Comparison of ENCODE assay signal across 33 cellular contexts in the genomic region with DNA sequence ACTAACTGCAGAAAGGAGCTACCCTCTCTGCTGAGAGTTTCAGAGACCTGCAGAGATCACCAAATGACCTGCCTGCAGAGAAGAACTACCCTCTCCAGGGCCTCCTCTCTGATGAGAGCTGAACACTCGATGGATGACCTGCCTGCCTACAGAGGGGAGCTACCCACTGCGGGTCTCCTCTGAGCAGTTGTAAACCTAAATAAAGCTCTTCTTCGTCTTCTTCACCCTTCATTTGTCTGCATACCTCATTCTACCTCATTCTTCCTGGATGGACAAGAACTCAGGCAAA. TPM values are rescaled to one million over a fixed set of nuclear protein-coding genes. Genes with fewer than 3 reads are reported as not detected.
"Had no signal": no experiment of that assay in that cellular context is flagged by ENCODE, and none has a peak within 500 bp of the region (broad histone marks: within the 10 kb centered on the region; RNA-seq: fewer than 3 reads in every experiment).

No MANE protein-coding gene starts in this region.

- H3K9me3 Mint-ChIP-seq: central memory CD8-positive, alpha-beta T cell had no signal

- DNase-seq: activated B cell treated with CpG ODN at 0.5 μM for 24 hours; activated CD4-positive, alpha-beta memory T cell treated with anti-CD3 and anti-CD28 coated beads for 36 hours; activated CD4-positive, alpha-beta T cell treated with anti-CD3 and anti-CD28 coated beads for 4 hours; activated CD4-positive, alpha-beta T cell treated with anti-CD3 and anti-CD28 coated beads, Interleukin-2, amount 10 ng/mL, durations not matched to agents 24 days and 14 days; activated CD4-positive, alpha-beta T cell treated with anti-CD3 and anti-CD28 coated beads, Interleukin-2, amount 50 U/mL, for 1 hour; activated CD4-positive, alpha-beta T cell treated with anti-CD3 and anti-CD28 coated beads, Interleukin-2, amount 50 U/mL, for 4 hours; activated CD4-positive, CD25-positive, alpha-beta regulatory T cell treated with anti-CD3 and anti-CD28 coated beads, Interleukin-2, amount 50 U/mL, for 72 hours; activated CD8-positive, alpha-beta memory T cell treated with anti-CD3 and anti-CD28 coated beads, Interleukin-2, amount 50 U/mL, for 4 hours; activated CD8-positive, alpha-beta T cell treated with anti-CD3 and anti-CD28 coated beads for 36 hours; activated effector memory CD4-positive, alpha-beta T cell treated with Interleukin-2 at 50 U/mL for 16 hours; activated gamma-delta T cell treated with Interleukin-2 at 50 U/mL for 16 hours; activated naive CD4-positive, alpha-beta T cell; activated naive CD4-positive, alpha-beta T cell treated with anti-CD3 and anti-CD28 coated beads for 36 hours; activated naive CD4-positive, alpha-beta T cell treated with anti-CD3 and anti-CD28 coated beads, Interleukin-2, amount 50 U/mL, for 16 hours; activated naive CD8-positive, alpha-beta T cell treated with anti-CD3 and anti-CD28 coated beads for 36 hours; activated T-cell treated with anti-CD3 and anti-CD28 coated beads for 4 hours; activated T-cell treated with anti-CD3 and anti-CD28 coated beads, Interleukin-2, amount 50 U/mL, for 1 hour; activated T-cell treated with anti-CD3 and anti-CD28 coated beads, Interleukin-2, amount 50 U/mL, for 48 hours; adrenal gland; amniotic stem cell; aorta; caudate nucleus; cerebellar nuclear complex; T-helper 1 cell; T-helper 9 cell had no signal

- H3K36me3 ChIP-seq: adrenal gland, cardiac muscle cell had no signal

- H3K4me3 ChIP-seq: adrenal gland, cardiac muscle cell had no signal

- H3K27me3 Mint-ChIP-seq: activated B cell treated with CpG ODN at 0.5 μM for 24 hours; activated CD4-positive, alpha-beta memory T cell treated with anti-CD3 and anti-CD28 coated beads for 36 hours; activated CD4-positive, alpha-beta T cell treated with anti-CD3 and anti-CD28 coated beads, Interleukin-2, amount 10 ng/mL, durations not matched to agents 24 days and 14 days; activated CD8-positive, alpha-beta T cell treated with anti-CD3 and anti-CD28 coated beads for 36 hours; activated naive CD8-positive, alpha-beta T cell treated with anti-CD3 and anti-CD28 coated beads for 36 hours; central memory CD8-positive, alpha-beta T cell had no signal

- H3K27ac Mint-ChIP-seq: activated B cell treated with CpG ODN at 0.5 μM for 24 hours; activated CD4-positive, alpha-beta memory T cell treated with anti-CD3 and anti-CD28 coated beads for 36 hours; activated CD4-positive, alpha-beta T cell treated with anti-CD3 and anti-CD28 coated beads, Interleukin-2, amount 10 ng/mL, durations not matched to agents 24 days and 14 days; activated CD8-positive, alpha-beta T cell treated with anti-CD3 and anti-CD28 coated beads for 36 hours; activated naive CD4-positive, alpha-beta T cell treated with anti-CD3 and anti-CD28 coated beads for 36 hours; activated naive CD4-positive, alpha-beta T cell treated with anti-CD3 and anti-CD28 coated beads, Interleukin-2, amount 50 U/mL, for 72 hours; activated naive CD8-positive, alpha-beta T cell treated with anti-CD3 and anti-CD28 coated beads for 36 hours; activated T-helper 2 cell treated with anti-CD3 and anti-CD28 coated beads, Interferon-gamma antibody, Interleukin-2, Interleukin-4, amounts not matched to agents 10 μg/mL and 5 μg/mL and 100 μg/mL, durations not matched to agents 14 hours and 24 hours and 36 hours; brain; T-helper 1 cell treated with Interleukin-12 subunit alpha and Interleukin-12 subunit beta and Interleukin-4 antibody, amounts not matched to agents 30 μg/mL and 1 μg/mL, for 36 hours had no signal

- H3K4me1 ChIP-seq: adrenal gland had no signal

- H3K9me3 ChIP-seq: adrenal gland had no signal

- ATAC-seq: activated CD8-positive, alpha-beta T cell treated with anti-CD3 and anti-CD28 coated beads for 36 hours had no signal

- H3K27ac ChIP-seq: adrenal gland, cardiac muscle cell, VCaP had no signal

- H3K27me3 ChIP-seq: adrenal gland, cardiac muscle cell had no signal

- H3K4me3 Mint-ChIP-seq: activated B cell treated with CpG ODN at 0.5 μM for 24 hours; activated CD4-positive, alpha-beta memory T cell treated with anti-CD3 and anti-CD28 coated beads for 36 hours; activated CD4-positive, alpha-beta T cell treated with anti-CD3 and anti-CD28 coated beads, Interleukin-2, amount 10 ng/mL, durations not matched to agents 24 days and 14 days; activated CD8-positive, alpha-beta T cell treated with anti-CD3 and anti-CD28 coated beads for 36 hours; activated naive CD4-positive, alpha-beta T cell treated with anti-CD3 and anti-CD28 coated beads for 36 hours; activated naive CD8-positive, alpha-beta T cell treated with anti-CD3 and anti-CD28 coated beads for 36 hours; brain; central memory CD8-positive, alpha-beta T cell; T-helper 1 cell treated with Interleukin-12 subunit alpha and Interleukin-12 subunit beta and Interleukin-4 antibody, amounts not matched to agents 30 μg/mL and 1 μg/mL, for 36 hours had no signal

RNA-seq across cellular contexts. Expression of gene EFCAB5, which starts 35.6 kb away (rescaled TPM):
- total RNA-seq: bronchial epithelial cell had no signal
